ENCODE assay signal across 8 cellular contexts in the genomic region with DNA sequence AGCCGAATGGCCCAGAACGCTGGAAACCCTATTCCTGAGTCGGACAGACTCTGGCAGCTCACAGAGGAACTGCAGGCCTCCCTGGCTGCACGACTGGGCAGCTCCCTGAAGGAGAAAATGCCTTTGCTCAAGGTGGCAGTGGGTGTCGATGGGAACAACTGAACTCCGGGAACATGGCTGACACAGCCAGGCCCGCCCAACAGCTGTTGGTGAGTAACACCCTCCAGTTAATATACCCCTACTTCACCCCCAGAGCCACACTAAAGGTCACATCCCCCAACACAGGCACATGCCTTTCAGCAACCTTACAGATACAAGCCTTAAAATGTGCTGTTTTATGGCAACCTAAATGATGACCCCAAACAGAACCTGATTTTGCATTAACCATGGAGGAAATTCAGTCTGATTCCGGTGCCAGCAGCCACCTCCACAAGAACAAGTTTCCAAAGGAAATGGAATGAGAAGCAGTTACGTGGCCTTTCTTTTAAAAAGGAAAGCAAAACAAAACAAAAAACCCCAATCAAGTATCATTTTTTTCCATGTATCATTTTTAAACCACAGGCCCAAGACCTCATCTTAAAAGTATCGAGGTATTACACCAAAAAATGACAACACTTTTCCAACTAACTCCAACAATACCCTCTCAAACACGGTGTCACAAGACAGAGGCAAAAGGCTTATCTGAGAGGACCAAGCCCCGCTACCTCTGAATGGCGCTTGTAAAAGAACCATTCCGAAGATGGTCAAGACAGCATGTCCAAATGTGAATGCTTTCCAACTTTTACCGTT. TPM values are rescaled to one million over a fixed set of nuclear protein-coding genes. Genes with fewer than 3 reads are reported as not detected.
DNase-seq lines count a peak whose midpoint lies in the region; ATAC-seq and TF ChIP-seq lines count a peak whose summit lies in the region.

No MANE protein-coding gene starts in this region.

- TF ChIP-seq CTCF in BJ (IDR thresholded peaks at IDR 0.05; ENCODE audit: insufficient read depth, low read depth, low read length) (no peak), foreskin keratinocyte (conservative IDR thresholded peaks at IDR 0.05) (no peak), uterus (IDR thresholded peaks at IDR 0.05) (no peak)

- H3K9me3 Mint-ChIP-seq in activated T-helper 1 cell treated with anti-CD3 and anti-CD28 coated beads, Interleukin-12 subunit alpha, Interleukin-12 subunit beta, Interleukin-2, Interleukin-4 antibody, amounts not matched to agents 30 ng/mL and 10 ng/mL and 1 ng/mL, durations not matched to agents 14 hours and 24 hours and 36 hours: no peaks in the 10 kb centered on the region

- H3K27me3 Mint-ChIP-seq in activated T-helper 1 cell treated with anti-CD3 and anti-CD28 coated beads, Interleukin-12 subunit alpha, Interleukin-12 subunit beta, Interleukin-2, Interleukin-4 antibody, amounts not matched to agents 30 ng/mL and 10 ng/mL and 1 ng/mL, durations not matched to agents 14 hours and 24 hours and 36 hours (ENCODE audit: insufficient read depth): no peaks in the 10 kb centered on the region

- CTCF ChIA-PET in BJ (lab: Yijun Ruan, JAX): interaction anchor here (1.5 to 2.2 kb wide), 3 partner anchors 73 to 191 kb away, joined by 3 to 12 read pairs (median 7); no protein-coding TSS in a partner anchor

- intact Hi-C loops in activated T-helper 1 cell treated with anti-CD3 and anti-CD28 coated beads, Interleukin-12 subunit alpha, Interleukin-12 subunit beta, Interleukin-2, Interleukin-4 antibody, amounts not matched to agents 30 ng/mL and 10 ng/mL and 1 ng/mL, durations not matched to agents 14 hours and 24 hours and 36 hours (cut with micrococcal nuclease): loop anchor here (1.0 to 5.0 kb wide), 13 partner anchors 9 to 1951 kb away; partner anchors contain the start of genes CEMIP2, FXN and SMC5
- intact Hi-C loops in uterus (cut with DNase I; ENCODE audit: low total_unique reads): loop anchor here (5.0 kb wide), 1 partner anchor 191 kb away; no protein-coding TSS in a partner anchor

- H3K4me3 ChIP-seq in BJ (ENCODE audit: low read depth, low read length): peak overlapping the region; percentile 90
- H3K4me3 ChIP-seq in MG63: peak overlapping the region; percentile 65
- H3K4me3 ChIP-seq in uterus: peak overlapping the region; percentile 72 to 97

- peaks cover 61% of the 10 kb centered on the region for H3K4me1 Mint-ChIP-seq in activated T-helper 1 cell treated with anti-CD3 and anti-CD28 coated beads, Interleukin-12 subunit alpha, Interleukin-12 subunit beta, Interleukin-2, Interleukin-4 antibody, amounts not matched to agents 30 ng/mL and 10 ng/mL and 1 ng/mL, durations not matched to agents 14 hours and 24 hours and 36 hours (ENCODE audit: low read depth)

- peak overlapping the region; percentile 95 for H3K27ac ChIP-seq in foreskin keratinocyte
- peak overlapping the region; percentile 100 for H3K27ac ChIP-seq in uterus

- H3K36me3 Mint-ChIP-seq in activated T-helper 1 cell treated with anti-CD3 and anti-CD28 coated beads, Interleukin-12 subunit alpha, Interleukin-12 subunit beta, Interleukin-2, Interleukin-4 antibody, amounts not matched to agents 30 ng/mL and 10 ng/mL and 1 ng/mL, durations not matched to agents 14 hours and 24 hours and 36 hours (ENCODE audit: low read depth): peaks cover 11% of the 10 kb centered on the region

- POLR2A ChIA-PET in BJ (lab: Charles Lee): no interaction called here

- H3K27me3 ChIP-seq in BJ (ENCODE audit: control insufficient read depth, insufficient read depth, low read length) (no peaks in the 10 kb centered on the region), MG63 (no peaks in the 10 kb centered on the region), foreskin keratinocyte (no peaks in the 10 kb centered on the region), uterus (no peaks in the 10 kb centered on the region)

- H3K4me1 ChIP-seq in foreskin keratinocyte: peaks cover 30% of the 10 kb centered on the region
- H3K4me1 ChIP-seq in uterus: peaks cover 0 to 5% of the 10 kb centered on the region in 2 donors

- peak; percentile 26 to 32 for TF ChIP-seq POLR2A in uterus (IDR thresholded peaks at IDR 0.05)

- H3K27ac Mint-ChIP-seq in activated T-helper 1 cell treated with anti-CD3 and anti-CD28 coated beads, Interleukin-12 subunit alpha, Interleukin-12 subunit beta, Interleukin-2, Interleukin-4 antibody, amounts not matched to agents 30 ng/mL and 10 ng/mL and 1 ng/mL, durations not matched to agents 14 hours and 24 hours and 36 hours: peak overlapping the region; percentile 97

- peaks cover 2% of the 10 kb centered on the region for H3K36me3 ChIP-seq in BJ (ENCODE audit: control insufficient read depth, insufficient read depth, low read length)
- H3K36me3 ChIP-seq in MG63: no peaks in the 10 kb centered on the region
- H3K36me3 ChIP-seq in uterus: no peaks in the 10 kb centered on the region

- H3K4me3 Mint-ChIP-seq in activated T-helper 1 cell treated with anti-CD3 and anti-CD28 coated beads, Interleukin-12 subunit alpha, Interleukin-12 subunit beta, Interleukin-2, Interleukin-4 antibody, amounts not matched to agents 30 ng/mL and 10 ng/mL and 1 ng/mL, durations not matched to agents 14 hours and 24 hours and 36 hours: peak overlapping the region; percentile 93

- ATAC-seq in foreskin keratinocyte (peak; percentile 29), HG02870 (IDR thresholded peaks at IDR 0.05; ENCODE audit: unreplicated experiment) (no peak)

- DNase-seq in BJ (ENCODE audit: low read depth): no peak
- peak; percentile 59 for DNase-seq in MG63
- no peak for DNase-seq in activated T-helper 1 cell treated with anti-CD3 and anti-CD28 coated beads, Interleukin-12 subunit alpha, Interleukin-12 subunit beta, Interleukin-2, Interleukin-4 antibody, amounts not matched to agents 30 ng/mL and 10 ng/mL and 1 ng/mL, durations not matched to agents 14 hours and 24 hours and 36 hours (ENCODE audit: low spot score)
- DNase-seq in foreskin keratinocyte: peak in 1 of 2 donors; percentile 32
- DNase-seq in nucleus accumbens (lab: John Stamatoyannopoulos, UW): peak in 45 of 56 donors; percentile 11 to 69 (median 35)
- DNase-seq in uterus: peak; percentile 60 to 72
- no peak for DNase-seq in DMS79 treated with DMSO at 0.1 percent for 48 hours (lab: John Stamatoyannopoulos, UW)

- H3K9me3 ChIP-seq in MG63 (no peaks in the 10 kb centered on the region), uterus (no peaks in the 10 kb centered on the region)

RNA-seq across cellular contexts. Expression of gene KLF9, which starts 3.1 kb away (rescaled TPM):
- polyA plus RNA-seq in BJ (2011; rRNA removed) (29.2 and 32.7 TPM in 2 replicates), foreskin keratinocyte (2.0 TPM in 2 replicates)
- polyA minus RNA-seq in BJ (2011; rRNA and poly(A)+ RNA removed): 29.0 TPM in 2 replicates
- total RNA-seq in MG63 (2014; rRNA removed; shearing (Covaris generic); ENCODE audit: low replicate concordance): 2.1 and 5.5 TPM in 2 replicates
- 18.1 and 19.0 TPM in 2 replicates for total RNA-seq in activated T-helper 1 cell treated with anti-CD3 and anti-CD28 coated beads, Interleukin-12 subunit alpha, Interleukin-12 subunit beta, Interleukin-2, Interleukin-4 antibody, amounts not matched to agents 30 ng/mL and 10 ng/mL and 1 ng/mL, durations not matched to agents 14 hours and 24 hours and 36 hours
- total RNA-seq in foreskin keratinocyte (4.5 and 5.7 TPM in 2 replicates), uterus (100 to 1,000 TPM in 2 of 4 donors, 10 to 100 TPM in 2; 19.1 to 146 (median 98.7) TPM)

Comparison
In these comparisons a context has a peak if more than half of its experiments do, and no peak if none do; other contexts are left out.
1. DNase-seq: peak in MG63 (single experiment), nucleus accumbens (45 of 56) and uterus (2 of 2); none in BJ (single experiment), activated T-helper 1 cell treated with anti-CD3 and anti-CD28 coated beads, Interleukin-12 subunit alpha, Interleukin-12 subunit beta, Interleukin-2, Interleukin-4 antibody, amounts not matched to agents 30 ng/mL and 10 ng/mL and 1 ng/mL, durations not matched to agents 14 hours and 24 hours and 36 hours (single experiment) and DMS79 treated with DMSO at 0.1 percent for 48 hours (single experiment).
2. Peak in every context shown above with its lines, with median percentiles within 50 percentile points of each other: H3K4me3 ChIP-seq.